1 cellular context compared by ENCODE assay signal in the genomic region with DNA sequence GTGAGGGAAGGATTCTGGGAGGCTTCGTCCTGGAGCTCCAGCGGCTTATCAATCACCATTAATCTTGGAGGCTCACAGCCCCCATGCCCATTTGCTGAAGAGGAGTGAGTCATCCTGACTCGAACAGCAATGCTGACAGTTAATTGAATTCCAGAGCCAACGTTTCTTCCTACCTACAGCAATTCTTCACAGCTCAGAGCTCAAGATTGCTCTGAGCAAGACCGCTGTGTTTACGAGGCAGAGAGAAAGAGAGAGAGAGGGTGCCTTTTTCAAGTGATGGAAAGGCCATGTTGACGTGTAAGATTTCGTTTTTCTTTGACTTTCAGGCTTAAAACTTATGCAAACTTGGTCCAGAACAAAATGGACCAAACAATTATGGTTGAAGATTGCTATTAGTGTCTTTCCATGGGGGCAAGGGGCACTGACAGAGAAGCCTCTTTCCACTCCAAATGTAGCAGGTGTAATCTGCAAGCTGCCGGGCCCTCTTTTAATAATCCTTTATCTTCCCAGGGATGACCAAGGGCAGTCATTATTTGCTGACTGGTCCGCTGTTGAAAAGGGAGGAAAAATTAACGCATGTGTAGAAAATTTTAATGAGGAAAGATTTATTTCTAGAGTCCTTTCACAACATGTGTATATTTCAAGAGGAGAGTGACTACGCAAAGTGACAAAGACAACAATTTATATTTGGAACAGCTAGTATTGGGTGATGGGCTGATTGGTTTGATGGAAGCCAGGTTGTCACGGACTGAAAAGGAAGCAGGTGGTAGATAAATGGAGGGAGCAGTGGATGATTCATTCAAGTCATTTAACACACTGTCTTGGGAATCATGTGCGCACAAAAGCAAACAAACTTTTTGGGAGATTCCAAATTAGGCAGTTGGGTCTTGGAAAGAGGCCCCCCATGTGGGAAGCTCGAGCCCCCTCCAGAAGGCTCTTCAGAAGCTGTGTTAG.
A peak's percentile ranks its signal among the peaks of the same experiment; 100 is the strongest.
TF ChIP-seq lines count a peak whose summit lies in the region.

No MANE protein-coding gene starts in this region.

TF ChIP-seq in K562, 482 proteins besides CTCF, POLR2A, EP300 and RAD21 (continued from another document and continues in another):
- no peak for TF ChIP-seq ZNF407 (IDR thresholded peaks at IDR 0.05; ENCODE audit: low read depth)
- TF ChIP-seq RCOR1 (IDR thresholded peaks at IDR 0.05; ENCODE audit: borderline replicate concordance in 1 of 2, low read depth in 2 of 2, low read length in 2 of 2) = peak in 1 of 2 experiments; percentile 63; a peak in 1 of 4 replicates
- no peak for TF ChIP-seq NFIC (IDR thresholded peaks at IDR 0.05)
- TF ChIP-seq ZNF699 (CRISPR knock-in tag; IDR thresholded peaks at IDR 0.05; ENCODE audit: insufficient replicate concordance) = no peak
- TF ChIP-seq PHB (CRISPR knock-in tag; IDR thresholded peaks at IDR 0.05) = no peak
- TF ChIP-seq MCM7 (IDR thresholded peaks at IDR 0.05) = no peak
- TF ChIP-seq ZNF77 (CRISPR knock-in tag; IDR thresholded peaks at IDR 0.05) = no peak
- TF ChIP-seq, protein P1, sequence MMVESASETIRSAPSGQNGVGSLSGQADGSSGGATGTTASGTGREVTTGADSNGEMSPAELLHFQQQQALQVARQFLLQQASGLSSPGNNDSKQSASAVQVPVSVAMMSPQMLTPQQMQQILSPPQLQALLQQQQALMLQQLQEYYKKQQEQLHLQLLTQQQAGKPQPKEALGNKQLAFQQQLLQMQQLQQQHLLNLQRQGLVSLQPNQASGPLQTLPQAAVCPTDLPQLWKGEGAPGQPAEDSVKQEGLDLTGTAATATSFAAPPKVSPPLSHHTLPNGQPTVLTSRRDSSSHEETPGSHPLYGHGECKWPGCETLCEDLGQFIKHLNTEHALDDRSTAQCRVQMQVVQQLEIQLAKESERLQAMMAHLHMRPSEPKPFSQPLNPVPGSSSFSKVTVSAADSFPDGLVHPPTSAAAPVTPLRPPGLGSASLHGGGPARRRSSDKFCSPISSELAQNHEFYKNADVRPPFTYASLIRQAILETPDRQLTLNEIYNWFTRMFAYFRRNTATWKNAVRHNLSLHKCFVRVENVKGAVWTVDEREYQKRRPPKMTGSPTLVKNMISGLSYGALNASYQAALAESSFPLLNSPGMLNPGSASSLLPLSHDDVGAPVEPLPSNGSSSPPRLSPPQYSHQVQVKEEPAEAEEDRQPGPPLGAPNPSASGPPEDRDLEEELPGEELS (CRISPR knock-in tag; IDR thresholded peaks at IDR 0.05; ENCODE audit: borderline replicate concordance) = no peak
- TF ChIP-seq CREB3L1 (IDR thresholded peaks at IDR 0.05; ENCODE audit: borderline replicate concordance, low read depth) = no peak
- TF ChIP-seq TAF15 (IDR thresholded peaks at IDR 0.05; ENCODE audit: low read depth, low read length) = no peak
- no peak for TF ChIP-seq STAT5B (CRISPR knock-in tag; IDR thresholded peaks at IDR 0.05)
- no peak for TF ChIP-seq ZNF282 (CRISPR knock-in tag; IDR thresholded peaks at IDR 0.05)
- TF ChIP-seq YY1 (IDR thresholded peaks at IDR 0.05; ENCODE audit: borderline replicate concordance in 1 of 3, control insufficient read depth in 1 of 3, extremely low read depth in 1 of 3, insufficient read depth in 3 of 3, insufficient read length in 1 of 3, insufficient replicate concordance in 2 of 3, low read depth in 1 of 3, low read length in 2 of 3) = no peak
- no peak for TF ChIP-seq EZH2 (IDR thresholded peaks at IDR 0.05; ENCODE audit: borderline replicate concordance, low read depth, low read length)
- no peak for TF ChIP-seq ZNF23 (CRISPR knock-in tag; IDR thresholded peaks at IDR 0.05)
- TF ChIP-seq ZNF76 (CRISPR knock-in tag; IDR thresholded peaks at IDR 0.05; ENCODE audit: borderline replicate concordance) = no peak
- no peak for TF ChIP-seq STAT6 (CRISPR knock-in tag; IDR thresholded peaks at IDR 0.05)
- peak; percentile 34; the same call in 1 of the 2 replicates for TF ChIP-seq MAFK (IDR thresholded peaks at IDR 0.05; ENCODE audit: low read length)
- no peak for TF ChIP-seq ZEB2 (IDR thresholded peaks at IDR 0.05)
- TF ChIP-seq ZFP36 (IDR thresholded peaks at IDR 0.05; ENCODE audit: low read depth, low read length, partially characterized antibody) = no peak
- no peak for TF ChIP-seq ZNF436 (CRISPR knock-in tag; IDR thresholded peaks at IDR 0.05)
- TF ChIP-seq CHD2 (IDR thresholded peaks at IDR 0.05; ENCODE audit: low read depth, low read length) = no peak
- TF ChIP-seq TEAD1 (CRISPR knock-in tag; IDR thresholded peaks at IDR 0.05) = 0 out of 4 replicates have a peak, but pooled peaks of 1 of the 2 experiments have one; percentile 34
- peak; percentile 99 for TF ChIP-seq JUND (IDR thresholded peaks at IDR 0.05; ENCODE audit: borderline replicate concordance, low read depth, low read length)
- TF ChIP-seq JUND (tag; IDR thresholded peaks at IDR 0.05; ENCODE audit: borderline replicate concordance, low read depth, low read length) = peak; percentile 97
- no peak for TF ChIP-seq ETV5 (CRISPR knock-in tag; IDR thresholded peaks at IDR 0.05; ENCODE audit: low read depth)
- peak; percentile 61 for TF ChIP-seq ZNF316 (IDR thresholded peaks at IDR 0.05)
- no peak for TF ChIP-seq BACH1 (tag; IDR thresholded peaks at IDR 0.05)
- no peak for TF ChIP-seq AFF1 (IDR thresholded peaks at IDR 0.05; ENCODE audit: low read depth in 1 of 2, partially characterized antibody in 2 of 2)
- no peak for TF ChIP-seq MYC (IDR thresholded peaks at IDR 0.05; ENCODE audit: low read depth, low read length)
- TF ChIP-seq MYC (CRISPR knock-in tag; IDR thresholded peaks at IDR 0.05; ENCODE audit: borderline replicate concordance, low read depth) = no peak
- TF ChIP-seq ZBTB5 (IDR thresholded peaks at IDR 0.05) = peak; percentile 74
- TF ChIP-seq GATA2 (CRISPR knock-in tag; IDR thresholded peaks at IDR 0.05) = no peak
